13 cellular contexts compared by ENCODE assay signal in genomic region chr1:1356166-1356795, GRCh38. TPM values are rescaled to one million over a fixed set of nuclear protein-coding genes. Genes with fewer than 3 reads are reported as not detected.
DNase-seq lines count a peak whose midpoint lies in the region; ATAC-seq and TF ChIP-seq lines count a peak whose summit lies in the region.
"Had no signal": no experiment of that assay in that cellular context is flagged by ENCODE, and none has a peak within 500 bp of the region (broad histone marks: within the 10 kb centered on the region; RNA-seq: fewer than 3 reads in every experiment).

No MANE protein-coding gene starts in this region.

- H3K36me3 Mint-ChIP-seq in HFFc6 (ENCODE audit: low read depth), result peaks cover 17% of the 10 kb centered on the region
- H3K36me3 Mint-ChIP-seq in activated T-helper 2 cell treated with anti-CD3 and anti-CD28 coated beads, Interferon-gamma antibody, Interleukin-2, Interleukin-4, amounts not matched to agents 10 μg/mL and 5 μg/mL and 100 μg/mL, durations not matched to agents 14 hours and 24 hours and 36 hours (ENCODE audit: low read depth), result no peaks in the 10 kb centered on the region
- H3K36me3 Mint-ChIP-seq: activated naive CD4-positive, alpha-beta T cell treated with anti-CD3 and anti-CD28 coated beads, Interleukin-2, amount 50 U/mL, for 72 hours; CD8-positive, alpha-beta T cell had no signal

- H3K4me1 ChIP-seq in colonic mucosa, result no peaks in the 10 kb centered on the region
- peaks cover 49% of the 10 kb centered on the region for H3K4me1 ChIP-seq in mesodermal cell (ENCODE audit: control insufficient read depth, insufficient read depth, low read length, poor library complexity, severe bottlenecking)
- H3K4me1 ChIP-seq in stomach smooth muscle (ENCODE audit: control insufficient read depth, insufficient read depth, low read length), result peaks cover 69% of the 10 kb centered on the region
- no peaks in the 10 kb centered on the region for H3K4me1 ChIP-seq in A673 (ENCODE audit: insufficient read depth, low read length, poor library complexity, severe bottlenecking)

- peak overlapping the region; percentile 97 for H3K4me3 Mint-ChIP-seq in HFFc6
- no peak overlapping the region for H3K4me3 Mint-ChIP-seq in activated T-helper 2 cell treated with anti-CD3 and anti-CD28 coated beads, Interferon-gamma antibody, Interleukin-2, Interleukin-4, amounts not matched to agents 10 μg/mL and 5 μg/mL and 100 μg/mL, durations not matched to agents 14 hours and 24 hours and 36 hours (ENCODE audit: low read depth)
- H3K4me3 Mint-ChIP-seq: CD8-positive, alpha-beta T cell; T-helper 2 cell treated with Interferon-gamma antibody and Interleukin-4, amounts not matched to agents 5 μg/mL and 100 μg/mL, for 36 hours had no signal

- peak overlapping the region; percentile 75 for H3K27ac ChIP-seq in colonic mucosa
- H3K27ac ChIP-seq in mesodermal cell (ENCODE audit: low read depth, low read length, severe bottlenecking), result peak overlapping the region; percentile 5
- H3K27ac ChIP-seq in stomach smooth muscle (ENCODE audit: low read length), result peak overlapping the region; percentile 87
- no peak overlapping the region for H3K27ac ChIP-seq in A673 (ENCODE audit: low read depth, low read length, poor library complexity, severe bottlenecking)

- DNase-seq in HFFc6 (no peak), colonic mucosa (no peak), A673 (ENCODE audit: low spot score) (no peak)
- no peak for DNase-seq in activated T-helper 2 cell treated with anti-CD3 and anti-CD28 coated beads, Interferon-gamma antibody, Interleukin-2, Interleukin-4, amounts not matched to agents 10 μg/mL and 5 μg/mL and 100 μg/mL, durations not matched to agents 14 hours and 24 hours and 36 hours (ENCODE audit: low spot score)
- DNase-seq: CD8-positive, alpha-beta T cell; hippocampal formation; NCI-H2171 had no signal

- H3K9me3 Mint-ChIP-seq in HFFc6, result no peaks in the 10 kb centered on the region
- no peaks in the 10 kb centered on the region for H3K9me3 Mint-ChIP-seq in activated T-helper 2 cell treated with anti-CD3 and anti-CD28 coated beads, Interferon-gamma antibody, Interleukin-2, Interleukin-4, amounts not matched to agents 10 μg/mL and 5 μg/mL and 100 μg/mL, durations not matched to agents 14 hours and 24 hours and 36 hours
- H3K9me3 Mint-ChIP-seq: activated naive CD4-positive, alpha-beta T cell treated with anti-CD3 and anti-CD28 coated beads, Interleukin-2, amount 50 U/mL, for 72 hours; CD8-positive, alpha-beta T cell; T-helper 2 cell treated with Interferon-gamma antibody and Interleukin-4, amounts not matched to agents 5 μg/mL and 100 μg/mL, for 36 hours had no signal

- peaks cover 16% of the 10 kb centered on the region for H3K27me3 Mint-ChIP-seq in HFFc6 (ENCODE audit: insufficient read depth)
- peaks cover 29% of the 10 kb centered on the region for H3K27me3 Mint-ChIP-seq in activated T-helper 2 cell treated with anti-CD3 and anti-CD28 coated beads, Interferon-gamma antibody, Interleukin-2, Interleukin-4, amounts not matched to agents 10 μg/mL and 5 μg/mL and 100 μg/mL, durations not matched to agents 14 hours and 24 hours and 36 hours (ENCODE audit: low read depth)

- H3K27me3 ChIP-seq in colonic mucosa, result peaks cover 30% of the 10 kb centered on the region
- H3K27me3 ChIP-seq in stomach smooth muscle (ENCODE audit: control insufficient read depth in 1 of 2, insufficient read depth in 2 of 2, low read length in 2 of 2), result no peaks in the 10 kb centered on the region
- peaks cover 5% of the 10 kb centered on the region for H3K27me3 ChIP-seq in A673 (replicated peaks; ENCODE audit: insufficient read depth, low read depth, low read length, poor library complexity)

- POLR2A ChIA-PET in A673 (lab: Charles Lee; ENCODE audit: low non-redundant PET), result no interaction called here

- CTCF ChIA-PET in A673 (lab: Charles Lee), result no interaction called here

- H3K27ac Mint-ChIP-seq in HFFc6, result peak overlapping the region; percentile 31
- no peak overlapping the region for H3K27ac Mint-ChIP-seq in activated T-helper 2 cell treated with anti-CD3 and anti-CD28 coated beads, Interferon-gamma antibody, Interleukin-2, Interleukin-4, amounts not matched to agents 10 μg/mL and 5 μg/mL and 100 μg/mL, durations not matched to agents 14 hours and 24 hours and 36 hours
- H3K27ac Mint-ChIP-seq: activated naive CD4-positive, alpha-beta T cell treated with anti-CD3 and anti-CD28 coated beads, Interleukin-2, amount 50 U/mL, for 72 hours; CD8-positive, alpha-beta T cell; T-helper 2 cell treated with Interferon-gamma antibody and Interleukin-4, amounts not matched to agents 5 μg/mL and 100 μg/mL, for 36 hours had no signal

- 93% methylated on average over 4 of the region's 8 CpGs; no CpG with 5 or more reads in 1 of the 2 experiments for WGBS in mesodermal cell (ENCODE audit: insufficient coverage in 2 of 2), 2 experiments

- no TSS peak for BruUV-seq in A673 (replicated peaks; lab: Mats Ljungman, UMichigan)

- H3K4me1 Mint-ChIP-seq in HFFc6 (ENCODE audit: low read depth), result peaks cover 39% of the 10 kb centered on the region
- H3K4me1 Mint-ChIP-seq in activated T-helper 2 cell treated with anti-CD3 and anti-CD28 coated beads, Interferon-gamma antibody, Interleukin-2, Interleukin-4, amounts not matched to agents 10 μg/mL and 5 μg/mL and 100 μg/mL, durations not matched to agents 14 hours and 24 hours and 36 hours (ENCODE audit: low read depth), result peaks cover 6% of the 10 kb centered on the region

- H3K4me3 ChIP-seq in colonic mucosa (peak overlapping the region; percentile 31), mesodermal cell (ENCODE audit: extremely low read depth, insufficient read depth, low read length, poor library complexity, severe bottlenecking) (peak overlapping the region; percentile 88), stomach smooth muscle (ENCODE audit: low read length in 2 of 2) (peak overlapping the region in 1 of 2 donors; percentile 78), A673 (ENCODE audit: low read depth, low read length, poor library complexity, severe bottlenecking) (no peak overlapping the region)

- intact Hi-C loops in colonic mucosa (cut with DNase I) (no loop called here), A673 (cut with micrococcal nuclease; ENCODE audit: unreplicated experiment) (no loop called here)
- intact Hi-C loops in activated T-helper 2 cell treated with anti-CD3 and anti-CD28 coated beads, Interferon-gamma antibody, Interleukin-2, Interleukin-4, amounts not matched to agents 10 μg/mL and 5 μg/mL and 100 μg/mL, durations not matched to agents 14 hours and 24 hours and 36 hours (cut with micrococcal nuclease), result no loop called here

- H3K9ac ChIP-seq in colonic mucosa (ENCODE audit: low read depth in 2 of 2, low read length in 2 of 2), result peak overlapping the region; percentile 60 to 61
- peak overlapping the region in 1 of 2 donors; percentile 57 for H3K9ac ChIP-seq in stomach smooth muscle (ENCODE audit: low read length in 2 of 2)

- H3K9me3 ChIP-seq in colonic mucosa (no peaks in the 10 kb centered on the region), mesodermal cell (ENCODE audit: control insufficient read depth, low read length) (no peaks in the 10 kb centered on the region), stomach smooth muscle (ENCODE audit: control insufficient read depth in 2 of 2, low read length in 2 of 2) (no peaks in the 10 kb centered on the region), A673 (ENCODE audit: low read depth, low read length, poor library complexity, severe bottlenecking) (no peaks in the 10 kb centered on the region)

- H3K36me3 ChIP-seq in colonic mucosa (no peaks in the 10 kb centered on the region), mesodermal cell (ENCODE audit: control insufficient read depth, insufficient read depth, low read length) (peaks cover 20% of the 10 kb centered on the region), stomach smooth muscle (ENCODE audit: control insufficient read depth in 2 of 2, insufficient read depth in 2 of 2, low read length in 2 of 2) (peaks cover 0 to 2% of the 10 kb centered on the region in 2 donors), A673 (ENCODE audit: insufficient read depth, low read length, poor library complexity, severe bottlenecking) (no peaks in the 10 kb centered on the region)

- ATAC-seq in GM19467 (IDR thresholded peaks at IDR 0.05; ENCODE audit: unreplicated experiment) (no peak), HG03280 (IDR thresholded peaks at IDR 0.05; ENCODE audit: unreplicated experiment) (no peak)
- ATAC-seq: CD8-positive, alpha-beta T cell had no signal

- TF ChIP-seq CTCF in HFFc6 (IDR thresholded peaks at IDR 0.05), result no peak
- no peak for TF ChIP-seq CTCF in colonic mucosa (IDR thresholded peaks at IDR 0.05)
- no peak for TF ChIP-seq CTCF in A673 (conservative IDR thresholded peaks at IDR 0.05; ENCODE audit: low read depth, low read length)

RNA-seq across cellular contexts. Expression of gene MXRA8, which starts 2.1 kb away (rescaled TPM):
- total RNA-seq in HFFc6 (2021; fragmentation: NEBNext Ultra II Directional; extraction: Animal tissue kit (Norgen Biotek cat#: 25700)), result 100 to 1,000 TPM; 438 to 570 (median 524) TPM
- total RNA-seq in colonic mucosa (10 to 100 TPM in 1 of 2 donors, 1 to 10 TPM in 1; 5.9 to 14.0 TPM), A673 (2021) (0.55 and 0.73 TPM in 2 replicates)
- polyA plus RNA-seq in mesodermal cell (2013, experiment 1 of 2), result 234 TPM
- 205 TPM for polyA plus RNA-seq in mesodermal cell (2013, experiment 2 of 2)
- 0.21 TPM in 1 of 2 replicates, not detected in the other for total RNA-seq in activated T-helper 2 cell treated with anti-CD3 and anti-CD28 coated beads, Interferon-gamma antibody, Interleukin-2, Interleukin-4, amounts not matched to agents 10 μg/mL and 5 μg/mL and 100 μg/mL, durations not matched to agents 14 hours and 24 hours and 36 hours

RNA-seq across cellular contexts. Expression of gene DVL1, which starts 7.1 kb away (rescaled TPM):
- 10 to 100 TPM; 73.8 to 96.6 (median 74.5) TPM for total RNA-seq in HFFc6 (2021; fragmentation: NEBNext Ultra II Directional; extraction: Animal tissue kit (Norgen Biotek cat#: 25700))
- total RNA-seq in colonic mucosa (10 to 100 TPM; 49.9 to 71.3 TPM), A673 (2021) (48.0 and 58.1 TPM in 2 replicates)
- 41.8 TPM for polyA plus RNA-seq in mesodermal cell (2013, experiment 1 of 2)
- polyA plus RNA-seq in mesodermal cell (2013, experiment 2 of 2), result 32.0 TPM
- 53.8 and 60.7 TPM in 2 replicates for total RNA-seq in activated T-helper 2 cell treated with anti-CD3 and anti-CD28 coated beads, Interferon-gamma antibody, Interleukin-2, Interleukin-4, amounts not matched to agents 10 μg/mL and 5 μg/mL and 100 μg/mL, durations not matched to agents 14 hours and 24 hours and 36 hours

RNA-seq across cellular contexts. Expression of gene AURKAIP1, which starts 18.7 kb away (rescaled TPM):
- total RNA-seq in HFFc6 (2021; fragmentation: NEBNext Ultra II Directional; extraction: Animal tissue kit (Norgen Biotek cat#: 25700)), result 100 to 1,000 TPM; 178 to 206 (median 196) TPM
- total RNA-seq in colonic mucosa (100 to 1,000 TPM; 179 to 332 TPM), A673 (2021) (172 and 176 TPM in 2 replicates)
- polyA plus RNA-seq in mesodermal cell (2013, experiment 1 of 2), result 103 TPM
- polyA plus RNA-seq in mesodermal cell (2013, experiment 2 of 2), result 83.9 TPM
- 133 TPM in 2 replicates for total RNA-seq in activated T-helper 2 cell treated with anti-CD3 and anti-CD28 coated beads, Interferon-gamma antibody, Interleukin-2, Interleukin-4, amounts not matched to agents 10 μg/mL and 5 μg/mL and 100 μg/mL, durations not matched to agents 14 hours and 24 hours and 36 hours

RNA-seq across cellular contexts. Expression of gene TAS1R3, which starts 25.2 kb away (rescaled TPM):
- under 1 TPM; 0.07 to 0.20 (median 0.13) TPM for total RNA-seq in HFFc6 (2021; fragmentation: NEBNext Ultra II Directional; extraction: Animal tissue kit (Norgen Biotek cat#: 25700))
- under 1 TPM; 0.24 to 0.57 TPM for total RNA-seq in colonic mucosa
- polyA plus RNA-seq in mesodermal cell (2013, experiment 1 of 2), result 0.11 TPM
- polyA plus RNA-seq in mesodermal cell (2013, experiment 2 of 2), result 0.10 TPM
- 0.32 and 0.44 TPM in 2 replicates for total RNA-seq in activated T-helper 2 cell treated with anti-CD3 and anti-CD28 coated beads, Interferon-gamma antibody, Interleukin-2, Interleukin-4, amounts not matched to agents 10 μg/mL and 5 μg/mL and 100 μg/mL, durations not matched to agents 14 hours and 24 hours and 36 hours
- 0.21 and 0.39 TPM in 2 replicates for total RNA-seq in A673 (2021)

RNA-seq across cellular contexts. Expression of gene CPTP, which starts 31.7 kb away (rescaled TPM):
- total RNA-seq in HFFc6 (2021; fragmentation: NEBNext Ultra II Directional; extraction: Animal tissue kit (Norgen Biotek cat#: 25700)), result 10 to 100 TPM; 24.6 to 31.5 (median 26.6) TPM
- total RNA-seq in colonic mucosa, result 10 to 100 TPM; 45.4 to 60.2 TPM
- polyA plus RNA-seq in mesodermal cell (2013, experiment 1 of 2), result 15.0 TPM
- 11.1 TPM for polyA plus RNA-seq in mesodermal cell (2013, experiment 2 of 2)
- 12.1 and 13.1 TPM in 2 replicates for total RNA-seq in activated T-helper 2 cell treated with anti-CD3 and anti-CD28 coated beads, Interferon-gamma antibody, Interleukin-2, Interleukin-4, amounts not matched to agents 10 μg/mL and 5 μg/mL and 100 μg/mL, durations not matched to agents 14 hours and 24 hours and 36 hours
- total RNA-seq in A673 (2021), result 17.0 and 20.8 TPM in 2 replicates

Comparison
In these comparisons a context has a peak if more than half of its experiments do, and no peak if none do; other contexts are left out.
1. RNA of gene MXRA8, which starts 2.1 kb away (total RNA-seq): 438 to 570 TPM in HFFc6; 5.9 to 14.0 TPM in colonic mucosa, 0.55 to 0.73 TPM in A673 and 0.21 TPM in activated T-helper 2 cell treated with anti-CD3 and anti-CD28 coated beads, Interferon-gamma antibody, Interleukin-2, Interleukin-4, amounts not matched to agents 10 μg/mL and 5 μg/mL and 100 μg/mL, durations not matched to agents 14 hours and 24 hours and 36 hours; every median in the first group is over 10 times any median in the second.